ENCODE assay signal across 7 cellular contexts in the genomic region with DNA sequence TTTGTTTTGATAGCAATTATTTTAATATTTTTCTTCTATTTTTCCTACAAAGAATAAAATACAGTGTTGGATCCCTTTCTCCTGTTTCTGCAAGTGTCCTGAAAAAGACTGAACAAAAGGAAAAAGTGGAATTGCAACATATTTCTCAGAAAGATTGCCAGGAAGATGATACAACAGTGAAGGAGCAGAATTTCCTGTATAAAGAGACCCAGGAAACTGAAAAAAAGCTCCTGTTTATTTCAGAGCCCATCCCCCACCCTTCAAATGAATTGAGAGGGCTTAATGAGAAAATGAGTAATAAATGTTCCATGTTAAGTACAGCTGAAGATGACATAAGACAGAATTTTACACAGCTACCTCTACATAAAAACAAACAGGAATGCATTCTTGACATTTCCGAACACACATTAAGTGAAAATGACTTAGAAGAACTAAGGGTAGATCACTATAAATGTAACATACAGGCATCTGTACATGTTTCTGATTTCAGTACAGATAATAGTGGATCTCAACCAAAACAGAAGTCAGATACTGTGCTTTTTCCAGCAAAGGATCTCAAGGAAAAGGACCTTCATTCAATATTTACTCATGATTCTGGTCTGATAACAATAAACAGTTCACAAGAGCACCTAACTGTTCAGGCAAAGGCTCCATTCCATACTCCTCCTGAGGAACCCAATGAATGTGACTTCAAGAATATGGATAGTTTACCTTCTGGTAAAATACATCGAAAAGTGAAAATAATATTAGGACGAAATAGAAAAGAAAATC. TPM values are rescaled to one million over a fixed set of nuclear protein-coding genes. Genes with fewer than 3 reads are reported as not detected.
A peak's percentile ranks its signal among the peaks of the same experiment; 100 is the strongest.
DNase-seq lines count a peak whose midpoint lies in the region; ATAC-seq, FAIRE-seq and TF ChIP-seq lines count a peak whose summit lies in the region.
"Not testable (repeated sequence)": the region's sequence is repeated elsewhere in the genome, so short reads cannot be mapped to it uniquely, and the experiment has no call there.

No MANE protein-coding gene starts in this region.

- not testable (repeated sequence) for H2AFZ ChIP-seq in H1 (ENCODE audit: low read length)

- DNase-seq in D721Med (ENCODE audit: insufficient read length, low spot score); H54 (ENCODE audit: insufficient read length, low spot score); T-cell; H1 (ENCODE audit: low read depth in 1 of 2, low spot score in 2 of 2): not testable (repeated sequence)
- peak; percentile 45 for DNase-seq in fibroblast of villous mesenchyme (ENCODE audit: low read depth)

- not testable (repeated sequence) for ATAC-seq in T-cell (replicated peaks in 1 of 4)

- H3K23ac ChIP-seq in H1 (ENCODE audit: insufficient read length): not testable (repeated sequence)

- not testable (repeated sequence) for H4K91ac ChIP-seq in H1 (replicated peaks; ENCODE audit: insufficient read length, low read length)

- H3K14ac ChIP-seq in H1 (ENCODE audit: insufficient read length): not testable (repeated sequence)

- WGBS in H1 (ENCODE audit: extremely low coverage in 1 of 2, insufficient coverage in 1 of 2, insufficient read length in 1 of 2, insufficient replicate concordance in 2 of 2, low coverage in 1 of 2, low lambda C conversion rate in 2 of 2, missing lambda C conversion rate in 1 of 2), 2 experiments: 92% methylated on average over 3 of the region's 3 CpGs; no CpG with 5 or more reads in 1 of the 2 experiments

- H3K4ac ChIP-seq in H1 (replicated peaks; ENCODE audit: insufficient read length, low read depth, low read length): not testable (repeated sequence)

- peaks cover 23% of the 10 kb centered on the region for H3K36me3 Mint-ChIP-seq in T-cell
- not testable (repeated sequence) for H3K36me3 Mint-ChIP-seq in activated naive CD8-positive, alpha-beta T cell

- H2BK12ac ChIP-seq in H1 (ENCODE audit: low read depth, low read length): not testable (repeated sequence)

- not testable (repeated sequence) for H3K9me3 ChIP-seq in H1 (ENCODE audit: insufficient read depth in 2 of 2, low read depth in 1 of 2, low read length in 1 of 2); neutrophil

- not testable (repeated sequence) for H2BK20ac ChIP-seq in H1 (ENCODE audit: low read length)

- H3K27me3 ChIP-seq in H1 (replicated peaks in 1 of 4; ENCODE audit: control insufficient read depth in 3 of 4, extremely low read depth in 1 of 4, insufficient read depth in 3 of 4, low read length in 3 of 4); neutrophil: not testable (repeated sequence)

- not testable (repeated sequence) for H4K20me1 ChIP-seq in H1 (replicated peaks in 1 of 2; ENCODE audit: control insufficient read depth in 1 of 2, insufficient read depth in 2 of 2, low read length in 2 of 2)

- CTCF ChIA-PET in T-cell (lab: Charles Lee) (interaction anchor here in 1 of 2 donors (1.7 kb wide), 1 partner anchor 401 kb away, joined by 4 read pairs; no protein-coding TSS in a partner anchor), H1 (lab: Charles Lee; ENCODE audit: partially characterized antibody) (interaction anchor here (0.7 to 2.2 kb wide), 5 partner anchors 14 to 205 kb away, joined by 3 to 10 read pairs (median 4); no protein-coding TSS in a partner anchor)

- not testable (repeated sequence) for H2AK5ac ChIP-seq in H1 (ENCODE audit: low read depth, low read length)

- H3K4me2 ChIP-seq in H1 (ENCODE audit: insufficient read depth in 1 of 2, low read depth in 2 of 2, low read length in 2 of 2): not testable (repeated sequence)

- H3K27ac Mint-ChIP-seq in T-cell: peak overlapping the region; percentile 40 to 52
- peak overlapping the region; percentile 61 for H3K27ac Mint-ChIP-seq in activated naive CD8-positive, alpha-beta T cell

- not testable (repeated sequence) for TF ChIP-seq CTCF in D721Med (IDR thresholded peaks at IDR 0.05; ENCODE audit: insufficient read depth, missing control alignments); H1 (IDR thresholded peaks at IDR 0.05; ENCODE audit: control extremely low read depth in 1 of 3, insufficient read depth in 1 of 3, low read depth in 1 of 3, low read length in 3 of 3); fibroblast of villous mesenchyme (IDR thresholded peaks at IDR 0.05; ENCODE audit: insufficient read depth, low read depth, low read length); neutrophil (IDR thresholded peaks at IDR 0.05)

- H3K9me3 Mint-ChIP-seq in T-cell; activated naive CD8-positive, alpha-beta T cell (ENCODE audit: low read depth): not testable (repeated sequence)

- not testable (repeated sequence) for H4K8ac ChIP-seq in H1 (ENCODE audit: extremely low read depth, insufficient read depth, low read length)

- FAIRE-seq in D721Med (lab: Jason Lieb, UNC): peak; percentile 87
- peak; percentile 48 for FAIRE-seq in H54 (lab: Jason Lieb, UNC)
- peak; percentile 66 for FAIRE-seq in H1 (lab: Jason Lieb, UNC)

- not testable (repeated sequence) for H3K27ac ChIP-seq in H1 (ENCODE audit: low read depth, low read length)
- H3K27ac ChIP-seq in neutrophil: peak overlapping the region; percentile 49

- not testable (repeated sequence) for H3K18ac ChIP-seq in H1 (ENCODE audit: extremely low read depth, low read length)

- not testable (repeated sequence) for H2BK15ac ChIP-seq in H1 (ENCODE audit: low read length)

- not testable (repeated sequence) for H3K4me1 Mint-ChIP-seq in T-cell; activated naive CD8-positive, alpha-beta T cell (ENCODE audit: low read depth)

- TF ChIP-seq POLR2A in H54 (IDR thresholded peaks at IDR 0.05; ENCODE audit: low read depth, low read length); H1 (IDR thresholded peaks at IDR 0.05; ENCODE audit: control extremely low read depth in 1 of 2, low read depth in 2 of 2, low read length in 2 of 2): not testable (repeated sequence)

- not testable (repeated sequence) for TF ChIP-seq EP300 in H1 (IDR thresholded peaks at IDR 0.05; ENCODE audit: borderline replicate concordance in 1 of 2, low read depth in 2 of 2, low read length in 2 of 2)

- H3K27me3 Mint-ChIP-seq in T-cell; activated naive CD8-positive, alpha-beta T cell: not testable (repeated sequence)

- POLR2A ChIA-PET in T-cell (lab: Charles Lee): not testable (repeated sequence)
- POLR2A ChIA-PET in H1 (lab: Charles Lee; ENCODE audit: partially characterized antibody): interaction anchor here (1.3 kb wide), 1 partner anchor 20 kb away, joined by 4 read pairs; no protein-coding TSS in a partner anchor

- not testable (repeated sequence) for H3K4me3 ChIP-seq in H1 (ENCODE audit: extremely low read depth in 1 of 4, insufficient read depth in 2 of 4, low read depth in 3 of 4, low read length in 4 of 4); fibroblast of villous mesenchyme (ENCODE audit: low read depth, low read length); neutrophil (ENCODE audit: low read depth in 1 of 2, low read length in 1 of 2)

- not testable (repeated sequence) for TF ChIP-seq RAD21 in H1 (IDR thresholded peaks at IDR 0.05 in 1 of 2, conservative IDR thresholded peaks at IDR 0.05 in 1 of 2; ENCODE audit: low read depth in 2 of 2, low read length in 2 of 2)

- H2BK5ac ChIP-seq in H1 (ENCODE audit: low read depth, low read length): not testable (repeated sequence)

- H3K79me1 ChIP-seq in H1 (ENCODE audit: low read depth, low read length): not testable (repeated sequence)

- not testable (repeated sequence) for H3K4me1 ChIP-seq in H1 (replicated peaks in 1 of 4; ENCODE audit: control insufficient read depth in 3 of 4, insufficient read depth in 4 of 4, low read length in 3 of 4)
- H3K4me1 ChIP-seq in neutrophil (ENCODE audit: control insufficient read depth in 1 of 2, insufficient read depth in 1 of 2, low read depth in 1 of 2, low read length in 1 of 2): peaks cover 24 to 25% of the 10 kb centered on the region in 2 experiments

- not testable (repeated sequence) for H4K5ac ChIP-seq in H1 (ENCODE audit: insufficient read length, low read depth, low read length)

- not testable (repeated sequence) for H3K9ac ChIP-seq in H1 (replicated peaks in 1 of 4; ENCODE audit: extremely low read depth in 1 of 4, low read depth in 3 of 4, low read length in 3 of 4)

- H3K36me3 ChIP-seq in H1 (ENCODE audit: control insufficient read depth in 2 of 4, insufficient read depth in 4 of 4, low read length in 3 of 4): peaks cover 0 to 45% (median 14%) of the 10 kb centered on the region in 4 experiments; a peak in 4 of 8 replicates
- not testable (repeated sequence) for H3K36me3 ChIP-seq in neutrophil

- H3K56ac ChIP-seq in H1 (replicated peaks; ENCODE audit: insufficient read length, low read depth, low read length): not testable (repeated sequence)

- not testable (repeated sequence) for H3K23me2 ChIP-seq in H1 (ENCODE audit: low read depth, low read length)

- H3K4me3 Mint-ChIP-seq in T-cell; activated naive CD8-positive, alpha-beta T cell: not testable (repeated sequence)

- H2BK120ac ChIP-seq in H1 (replicated peaks; ENCODE audit: low read depth, low read length): not testable (repeated sequence)

- not testable (repeated sequence) for H3K79me2 ChIP-seq in H1 (ENCODE audit: control insufficient read depth in 1 of 2, insufficient read depth in 2 of 2, low read length in 2 of 2)

RNA-seq across cellular contexts. Expression of a gene that starts 26.7 kb away (rescaled TPM):
- total RNA-seq in T-cell (1 to 10 TPM; 2.9 to 5.6 (median 4.3) TPM), fibroblast of villous mesenchyme (0.64 and 1.3 TPM in 2 replicates)
- total RNA-seq in H1 (2021; fragmentation: NEBNext Ultra II Directional; extraction: Animal tissue kit (Norgen Biotek cat#: 25700)): 17.9 and 21.4 TPM in 2 replicates
- polyA plus RNA-seq in H1 (2011; rRNA removed): 4.6 and 5.6 TPM in 2 replicates
- polyA plus RNA-seq in H1 (2011; cell fraction: cytosol; rRNA removed): 5.9 TPM
- 12.7 TPM for polyA plus RNA-seq in H1 (2011; cell fraction: nucleus; rRNA removed)
- 4.7 to 8.4 TPM (median 7.7 TPM) in 4 replicates for polyA plus RNA-seq in H1 (2012, experiment 1 of 2)
- polyA plus RNA-seq in H1 (2012, experiment 2 of 2): 0.30 TPM
- polyA plus RNA-seq in H1 (2013, experiment 1 of 2): 9.4 TPM
- polyA plus RNA-seq in H1 (2013, experiment 2 of 2): 8.8 TPM
- polyA minus RNA-seq in H1 (2011; rRNA and poly(A)+ RNA removed): 29.0 and 53.2 TPM in 2 replicates
- 12.3 TPM for polyA minus RNA-seq in H1 (2011; cell fraction: cytosol; rRNA and poly(A)+ RNA removed)
- polyA minus RNA-seq in H1 (2011; cell fraction: nucleus; rRNA and poly(A)+ RNA removed): 42.5 TPM

RNA-seq across cellular contexts. Expression of a gene that starts 31.0 kb away (rescaled TPM):
- total RNA-seq in T-cell (10 to 100 TPM; 18.3 to 41.3 (median 26.7) TPM), fibroblast of villous mesenchyme (20.6 and 31.1 TPM in 2 replicates)
- total RNA-seq in H1 (2021; fragmentation: NEBNext Ultra II Directional; extraction: Animal tissue kit (Norgen Biotek cat#: 25700)): 78.9 and 82.4 TPM in 2 replicates
- polyA plus RNA-seq in H1 (2011; rRNA removed): 8.7 and 10.0 TPM in 2 replicates
- polyA plus RNA-seq in H1 (2011; cell fraction: cytosol; rRNA removed): 13.7 TPM
- 14.9 TPM for polyA plus RNA-seq in H1 (2011; cell fraction: nucleus; rRNA removed)
- 20.7 to 55.8 TPM (median 24.4 TPM) in 4 replicates for polyA plus RNA-seq in H1 (2012, experiment 1 of 2)
- 3.2 TPM for polyA plus RNA-seq in H1 (2012, experiment 2 of 2)
- polyA plus RNA-seq in H1 (2013, experiment 1 of 2): 57.4 TPM
- polyA plus RNA-seq in H1 (2013, experiment 2 of 2): 58.9 TPM
- 6.7 and 8.1 TPM in 2 replicates for polyA minus RNA-seq in H1 (2011; rRNA and poly(A)+ RNA removed)
- 17.0 TPM for polyA minus RNA-seq in H1 (2011; cell fraction: cytosol; rRNA and poly(A)+ RNA removed)
- 53.9 TPM for polyA minus RNA-seq in H1 (2011; cell fraction: nucleus; rRNA and poly(A)+ RNA removed)

RNA-seq across cellular contexts. Expression of a gene that starts 31.2 kb away (rescaled TPM):
- total RNA-seq in T-cell: 10 to 100 TPM; 16.2 to 26.9 (median 25.6) TPM
- total RNA-seq in H1 (2021; fragmentation: NEBNext Ultra II Directional; extraction: Animal tissue kit (Norgen Biotek cat#: 25700)): 17.3 and 22.5 TPM in 2 replicates
- polyA plus RNA-seq in H1 (2011; rRNA removed): 3.2 and 6.5 TPM in 2 replicates
- 6.6 TPM for polyA plus RNA-seq in H1 (2011; cell fraction: cytosol; rRNA removed)
- 6.1 TPM for polyA plus RNA-seq in H1 (2011; cell fraction: nucleus; rRNA removed)
- polyA plus RNA-seq in H1 (2012, experiment 1 of 2): 6.4 to 16.0 TPM (median 7.1 TPM) in 4 replicates
- polyA plus RNA-seq in H1 (2012, experiment 2 of 2): 1.8 TPM
- 15.4 TPM for polyA plus RNA-seq in H1 (2013, experiment 1 of 2)
- polyA plus RNA-seq in H1 (2013, experiment 2 of 2): 14.7 TPM
- 5.5 and 7.4 TPM in 2 replicates for polyA minus RNA-seq in H1 (2011; rRNA and poly(A)+ RNA removed)
- polyA minus RNA-seq in H1 (2011; cell fraction: cytosol; rRNA and poly(A)+ RNA removed): 4.9 TPM
- 20.4 TPM for polyA minus RNA-seq in H1 (2011; cell fraction: nucleus; rRNA and poly(A)+ RNA removed)
- 8.4 and 13.8 TPM in 2 replicates for total RNA-seq in fibroblast of villous mesenchyme
